Comparison of ENCODE assay signal across 1 cellular context in genomic region chr14:60722836-60723217, GRCh38.
TF ChIP-seq lines count a peak whose summit lies in the region.

No MANE protein-coding gene starts in this region.

TF ChIP-seq in IMR-90, 13 proteins besides CTCF, POLR2A, EP300 and RAD21 (continued from another document):
- no peak for TF ChIP-seq ELK1 (IDR thresholded peaks at IDR 0.05; ENCODE audit: borderline replicate concordance, low read depth, low read length)
- no peak for TF ChIP-seq SMC3 (IDR thresholded peaks at IDR 0.05; ENCODE audit: low read depth, low read length)
- no peak for TF ChIP-seq USF2 (IDR thresholded peaks at IDR 0.05; ENCODE audit: low read depth, low read length)
- no peak for TF ChIP-seq MXI1 (IDR thresholded peaks at IDR 0.05; ENCODE audit: borderline replicate concordance, low read depth, low read length)
- no peak for TF ChIP-seq NFE2L2 (IDR thresholded peaks at IDR 0.05; ENCODE audit: low read depth, low read length)
- TF ChIP-seq CHD1 (IDR thresholded peaks at IDR 0.05; ENCODE audit: low read depth, low read length): no peak
